13 cellular contexts compared by ENCODE assay signal in the genomic region with DNA sequence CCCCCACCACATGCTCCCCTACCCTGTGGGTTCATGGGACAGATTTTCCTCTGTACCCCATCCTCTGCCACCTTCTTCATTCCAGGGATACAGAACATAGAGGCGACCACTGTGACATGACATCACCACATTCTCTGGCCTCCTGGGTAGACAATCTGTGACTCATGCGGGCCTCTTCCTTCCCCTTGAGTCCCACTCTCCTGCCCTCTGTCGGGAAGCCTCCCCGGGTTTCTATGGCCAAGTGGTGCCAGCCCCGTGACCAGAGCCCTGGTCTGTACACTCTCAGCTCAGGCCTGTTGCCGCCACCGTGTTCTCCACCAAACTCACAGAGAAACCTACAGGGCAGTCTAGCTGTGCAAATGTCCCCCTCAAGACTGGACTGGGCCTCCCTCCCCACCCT. TPM values are rescaled to one million over a fixed set of nuclear protein-coding genes. Genes with fewer than 3 reads are reported as not detected.
DNase-seq lines count a peak whose midpoint lies in the region; ATAC-seq and TF ChIP-seq lines count a peak whose summit lies in the region.
"Had no signal": no experiment of that assay in that cellular context is flagged by ENCODE, and none has a peak within 500 bp of the region (broad histone marks: within the 10 kb centered on the region; RNA-seq: fewer than 3 reads in every experiment).

No MANE protein-coding gene starts in this region.

- no peak overlapping the region for H3K9ac ChIP-seq in HCT116 (ENCODE audit: low read length)

- H3K27ac ChIP-seq in HCT116 (ENCODE audit: low read depth, low read length) (no peak overlapping the region; the same call in 1 of the 2 replicates), left lung (peak overlapping the region in 1 of 2 donors; percentile 76), upper lobe of left lung (peak overlapping the region in 3 of 4 donors; percentile 10 to 75 (median 33)), tibial nerve (peak overlapping the region in 2 of 4 donors; percentile 93 to 98)
- H3K27ac ChIP-seq: VCaP had no signal

- no peak overlapping the region for H2AFZ ChIP-seq in HCT116 (ENCODE audit: low read depth, low read length, poor library complexity, severe bottlenecking)

- no peak overlapping the region for H3K4me3 ChIP-seq in HCT116 (replicated peaks in 1 of 2; ENCODE audit: low read depth in 1 of 2, low read length in 2 of 2)
- H3K4me3 ChIP-seq in left lung: no peak overlapping the region
- no peak overlapping the region for H3K4me3 ChIP-seq in upper lobe of left lung
- no peak overlapping the region for H3K4me3 ChIP-seq in tibial nerve
- H3K4me3 ChIP-seq: K562 had no signal

- ATAC-seq in HCT116 (peak; percentile 68), left lung (peak; percentile 49), upper lobe of left lung (ENCODE audit: low FRiP score in 2 of 2) (peak in 1 of 2 donors; percentile 29), GM21390 (IDR thresholded peaks at IDR 0.05; ENCODE audit: unreplicated experiment) (no peak)
- ATAC-seq: K562 had no signal

- no peaks in the 10 kb centered on the region for H3K27me3 ChIP-seq in HCT116 (ENCODE audit: insufficient read depth, low read length)
- no peaks in the 10 kb centered on the region for H3K27me3 ChIP-seq in left lung
- H3K27me3 ChIP-seq in upper lobe of left lung: no peaks in the 10 kb centered on the region
- H3K27me3 ChIP-seq in tibial nerve: no peaks in the 10 kb centered on the region

- H4K20me1 ChIP-seq in HCT116 (ENCODE audit: insufficient read depth): no peaks in the 10 kb centered on the region

- no peak for TF ChIP-seq POLR2A in HCT116 (IDR thresholded peaks at IDR 0.05; ENCODE audit: borderline replicate concordance, extremely low read depth, insufficient read depth, insufficient read length)
- TF ChIP-seq POLR2A in upper lobe of left lung (IDR thresholded peaks at IDR 0.05): no peak
- TF ChIP-seq POLR2A in tibial nerve (IDR thresholded peaks at IDR 0.05): no peak

- H3K9me2 ChIP-seq in HCT116 (ENCODE audit: insufficient read depth): no peaks in the 10 kb centered on the region

- H3K79me2 ChIP-seq in HCT116 (ENCODE audit: insufficient read depth, low read length): peaks cover 24% of the 10 kb centered on the region; the same call in 1 of the 2 replicates

- TF ChIP-seq RAD21 in HCT116 (IDR thresholded peaks at IDR 0.05; ENCODE audit: low read depth): no peak

- peak overlapping the region; percentile 40 for H3K4me2 ChIP-seq in HCT116 (ENCODE audit: low read length)

- POLR2A ChIA-PET in HCT116 (lab: Charles Lee): no interaction called here

- WGBS in upper lobe of left lung, 2 donors: 58 to 72% methylated on average over 7 of the region's 7 CpGs
- WGBS in tibial nerve, 2 donors: 42 to 65% methylated on average over 7 of the region's 7 CpGs

- intact Hi-C loops in HCT116 (cut with micrococcal nuclease): no loop called here
- intact Hi-C loops in left lung (cut with DNase I): no loop called here

- H3K4me1 ChIP-seq in HCT116 (ENCODE audit: control insufficient read depth in 1 of 2, insufficient read depth in 2 of 2, low read length in 2 of 2) (peaks cover 12 to 43% of the 10 kb centered on the region in 2 experiments), left lung (peaks cover 22 to 62% of the 10 kb centered on the region in 2 donors), upper lobe of left lung (peaks cover 26 to 44% (median 33%) of the 10 kb centered on the region in 4 donors), tibial nerve (peaks cover 3 to 62% (median 50%) of the 10 kb centered on the region in 4 donors)

- CTCF ChIA-PET in HCT116 (lab: Charles Lee): no interaction called here

- H3K36me3 ChIP-seq in HCT116 (ENCODE audit: control insufficient read depth in 1 of 2, insufficient read depth in 2 of 2, low read length in 2 of 2) (no peaks in the 10 kb centered on the region), left lung (no peaks in the 10 kb centered on the region), upper lobe of left lung (no peaks in the 10 kb centered on the region), tibial nerve (peaks cover 0 to 3% (median 0%) of the 10 kb centered on the region in 3 donors)

- TF ChIP-seq CTCF in HCT116 (IDR thresholded peaks at IDR 0.05 in 2 of 3, conservative IDR thresholded peaks at IDR 0.05 in 1 of 3; ENCODE audit: borderline replicate concordance in 1 of 3, insufficient read depth in 1 of 3, low read depth in 2 of 3, low read length in 2 of 3) (no peak), left lung (IDR thresholded peaks at IDR 0.05) (no peak), upper lobe of left lung (IDR thresholded peaks at IDR 0.05) (no peak), tibial nerve (IDR thresholded peaks at IDR 0.05) (no peak)

- peak; percentile 22 for DNase-seq in HCT116 (ENCODE audit: low read depth, low spot score)
- peak; percentile 30 for DNase-seq in SW480 (ENCODE audit: low spot score)
- peak in 1 of 2 donors; percentile 81 for DNase-seq in left lung
- peak in 1 of 2 donors; percentile 70 for DNase-seq in upper lobe of left lung
- no peak for DNase-seq in cortex of kidney (lab: John Stamatoyannopoulos, UW)
- no peak for DNase-seq in tibial nerve (ENCODE audit: low spot score in 2 of 2)
- DNase-seq: activated naive CD8-positive, alpha-beta T cell treated with anti-CD3 and anti-CD28 coated beads for 36 hours; NCI-H2029; NCI-H82; stimulated activated CD4-positive, alpha-beta T cell treated with anti-CD3 and anti-CD28 coated beads, Interleukin-2, amount 100 ng/mL, for 24 hours had no signal

- H3K9me3 ChIP-seq in HCT116 (ENCODE audit: control insufficient read depth in 1 of 2, insufficient read depth in 1 of 2, low read depth in 1 of 2, low read length in 2 of 2) (no peaks in the 10 kb centered on the region), left lung (no peaks in the 10 kb centered on the region), upper lobe of left lung (no peaks in the 10 kb centered on the region), tibial nerve (no peaks in the 10 kb centered on the region)

- RAD21 ChIA-PET in HCT116 (lab: Charles Lee; ENCODE audit: low non-redundant PET in 1 of 2, low total read pairs in 2 of 2, uncharacterized antibody in 2 of 2, unreplicated experiment in 2 of 2): no interaction called here

- no TSS peak for BruUV-seq in HCT116 (replicated peaks; lab: Mats Ljungman, UMichigan)

- TF ChIP-seq EP300 in upper lobe of left lung (IDR thresholded peaks at IDR 0.05): no peak
- TF ChIP-seq EP300 in tibial nerve (IDR thresholded peaks at IDR 0.05): no peak

TF ChIP-seq in HCT116, 20 proteins besides CTCF, POLR2A, EP300 and RAD21 (continues in another document):
- TF ChIP-seq, protein P1, sequence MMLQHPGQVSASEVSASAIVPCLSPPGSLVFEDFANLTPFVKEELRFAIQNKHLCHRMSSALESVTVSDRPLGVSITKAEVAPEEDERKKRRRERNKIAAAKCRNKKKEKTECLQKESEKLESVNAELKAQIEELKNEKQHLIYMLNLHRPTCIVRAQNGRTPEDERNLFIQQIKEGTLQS (IDR thresholded peaks at IDR 0.05): no peak
- TF ChIP-seq, protein P2, sequence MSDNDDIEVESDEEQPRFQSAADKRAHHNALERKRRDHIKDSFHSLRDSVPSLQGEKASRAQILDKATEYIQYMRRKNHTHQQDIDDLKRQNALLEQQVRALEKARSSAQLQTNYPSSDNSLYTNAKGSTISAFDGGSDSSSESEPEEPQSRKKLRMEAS (IDR thresholded peaks at IDR 0.05): no peak
- TF ChIP-seq, protein P3, sequence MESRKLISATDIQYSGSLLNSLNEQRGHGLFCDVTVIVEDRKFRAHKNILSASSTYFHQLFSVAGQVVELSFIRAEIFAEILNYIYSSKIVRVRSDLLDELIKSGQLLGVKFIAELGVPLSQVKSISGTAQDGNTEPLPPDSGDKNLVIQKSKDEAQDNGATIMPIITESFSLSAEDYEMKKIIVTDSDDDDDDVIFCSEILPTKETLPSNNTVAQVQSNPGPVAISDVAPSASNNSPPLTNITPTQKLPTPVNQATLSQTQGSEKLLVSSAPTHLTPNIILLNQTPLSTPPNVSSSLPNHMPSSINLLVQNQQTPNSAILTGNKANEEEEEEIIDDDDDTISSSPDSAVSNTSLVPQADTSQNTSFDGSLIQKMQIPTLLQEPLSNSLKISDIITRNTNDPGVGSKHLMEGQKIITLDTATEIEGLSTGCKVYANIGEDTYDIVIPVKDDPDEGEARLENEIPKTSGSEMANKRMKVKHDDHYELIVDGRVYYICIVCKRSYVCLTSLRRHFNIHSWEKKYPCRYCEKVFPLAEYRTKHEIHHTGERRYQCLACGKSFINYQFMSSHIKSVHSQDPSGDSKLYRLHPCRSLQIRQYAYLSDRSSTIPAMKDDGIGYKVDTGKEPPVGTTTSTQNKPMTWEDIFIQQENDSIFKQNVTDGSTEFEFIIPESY (IDR thresholded peaks at IDR 0.05; ENCODE audit: extremely low read depth, insufficient replicate concordance, low read length): no peak
- no peak for TF ChIP-seq EZH2 (IDR thresholded peaks at IDR 0.05)
- no peak for TF ChIP-seq POLR2AphosphoS5 (IDR thresholded peaks at IDR 0.05; ENCODE audit: low read depth, low read length)
- no peak for TF ChIP-seq ZNF274 (IDR thresholded peaks at IDR 0.05; ENCODE audit: low read depth, low read length)
- no peak for TF ChIP-seq ZFX (IDR thresholded peaks at IDR 0.05)

RNA-seq across cellular contexts. Expression of a gene that starts 8.0 kb away (rescaled TPM):
- total RNA-seq in HCT116 (2021; ENCODE audit: unreplicated experiment) (33.4 TPM), left lung (10 to 100 TPM; 20.1 to 30.0 TPM), upper lobe of left lung (10 to 100 TPM in 5 of 6 donors, 1 to 10 TPM in 1; 9.7 to 35.5 (median 18.8) TPM), tibial nerve (10 to 100 TPM; 31.2 to 49.8 (median 40.9) TPM)
- 13.3 and 13.8 TPM in 2 replicates for polyA plus RNA-seq in HCT116 (2012)

Comparison
In these comparisons a context has a peak if more than half of its experiments do, and no peak if none do; other contexts are left out.
1. DNase-seq: peak in HCT116 (single experiment) and SW480 (single experiment); none in cortex of kidney (single experiment) and tibial nerve (0 of 2).